Comparison of ENCODE assay signal across 1 cellular context in the genomic region with DNA sequence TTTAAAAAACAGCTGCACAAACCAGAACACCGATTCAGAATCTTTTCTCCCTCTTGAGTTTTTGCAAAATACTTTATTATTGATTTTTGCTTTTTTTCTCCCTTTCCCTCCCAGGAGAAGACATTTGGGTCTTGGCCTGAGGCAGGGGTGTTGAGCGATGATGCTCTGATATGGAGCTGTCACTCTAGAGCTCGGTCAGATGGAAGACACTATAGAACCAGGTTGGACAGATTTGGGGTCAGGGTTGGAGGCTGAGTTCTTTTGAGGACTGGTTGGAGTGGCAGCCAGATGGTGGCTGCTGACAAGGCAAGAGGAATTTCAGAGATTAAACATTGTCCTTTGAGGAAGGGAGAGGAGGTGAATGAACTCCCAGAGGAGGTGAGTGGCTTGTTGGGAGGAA.
TF ChIP-seq lines count a peak whose summit lies in the region.

No MANE protein-coding gene starts in this region.

TF ChIP-seq in K562, 482 proteins besides CTCF, POLR2A, EP300 and RAD21:
- no peak for TF ChIP-seq KLF13 (tag; IDR thresholded peaks at IDR 0.05; ENCODE audit: borderline replicate concordance, low read depth)
- TF ChIP-seq, protein P1, sequence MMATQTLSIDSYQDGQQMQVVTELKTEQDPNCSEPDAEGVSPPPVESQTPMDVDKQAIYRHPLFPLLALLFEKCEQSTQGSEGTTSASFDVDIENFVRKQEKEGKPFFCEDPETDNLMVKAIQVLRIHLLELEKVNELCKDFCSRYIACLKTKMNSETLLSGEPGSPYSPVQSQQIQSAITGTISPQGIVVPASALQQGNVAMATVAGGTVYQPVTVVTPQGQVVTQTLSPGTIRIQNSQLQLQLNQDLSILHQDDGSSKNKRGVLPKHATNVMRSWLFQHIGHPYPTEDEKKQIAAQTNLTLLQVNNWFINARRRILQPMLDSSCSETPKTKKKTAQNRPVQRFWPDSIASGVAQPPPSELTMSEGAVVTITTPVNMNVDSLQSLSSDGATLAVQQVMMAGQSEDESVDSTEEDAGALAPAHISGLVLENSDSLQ (IDR thresholded peaks at IDR 0.05) = peak; percentile 55
